24 cellular contexts compared by ENCODE assay signal in genomic region chr3:29747991-29748390, GRCh38.
DNase-seq lines count a peak whose midpoint lies in the region; ATAC-seq and TF ChIP-seq lines count a peak whose summit lies in the region.
"Had no signal": no experiment of that assay in that cellular context is flagged by ENCODE, and none has a peak within 500 bp of the region (broad histone marks: within the 10 kb centered on the region; RNA-seq: fewer than 3 reads in every experiment).

No MANE protein-coding gene starts in this region.

- POLR2A ChIA-PET in MCF 10A (lab: Yijun Ruan, JAX) = interaction anchor here (0.5 to 1.2 kb wide), 4 partner anchors 9 to 60 kb away, joined by 3 to 9 read pairs (median 5); no protein-coding TSS in a partner anchor

- H3K36me3 ChIP-seq in esophagus muscularis mucosa = no peaks in the 10 kb centered on the region
- H3K36me3 ChIP-seq: BLaER1 had no signal

- no peaks in the 10 kb centered on the region for H3K27me3 Mint-ChIP-seq in Calu3 (ENCODE audit: unreplicated experiment)
- no peaks in the 10 kb centered on the region for H3K27me3 Mint-ChIP-seq in MCF 10A (ENCODE audit: insufficient read depth, unreplicated experiment)
- H3K27me3 Mint-ChIP-seq in activated naive CD8-positive, alpha-beta T cell treated with anti-CD3 and anti-CD28 coated beads, Interleukin-2, amount 50 U/mL, for 24 hours = peaks cover 4% of the 10 kb centered on the region
- H3K27me3 Mint-ChIP-seq: CD4-positive, CD25-positive, alpha-beta regulatory T cell had no signal

- no peaks in the 10 kb centered on the region for H3K9me3 Mint-ChIP-seq in Calu3 (ENCODE audit: low read depth, unreplicated experiment)
- H3K9me3 Mint-ChIP-seq in MCF 10A (ENCODE audit: unreplicated experiment) = no peaks in the 10 kb centered on the region
- H3K9me3 Mint-ChIP-seq in activated naive CD8-positive, alpha-beta T cell treated with anti-CD3 and anti-CD28 coated beads, Interleukin-2, amount 50 U/mL, for 24 hours = no peaks in the 10 kb centered on the region

- H3K36me3 Mint-ChIP-seq in Calu3 (ENCODE audit: insufficient read depth, unreplicated experiment) = no peaks in the 10 kb centered on the region
- peaks cover 7% of the 10 kb centered on the region for H3K36me3 Mint-ChIP-seq in MCF 10A (ENCODE audit: insufficient read depth, unreplicated experiment)
- no peaks in the 10 kb centered on the region for H3K36me3 Mint-ChIP-seq in activated naive CD8-positive, alpha-beta T cell treated with anti-CD3 and anti-CD28 coated beads, Interleukin-2, amount 50 U/mL, for 24 hours (ENCODE audit: low read depth)
- H3K36me3 Mint-ChIP-seq: CD4-positive, CD25-positive, alpha-beta regulatory T cell had no signal

- TF ChIP-seq CTCF in Calu3 (IDR thresholded peaks at IDR 0.05; ENCODE audit: unreplicated experiment) (no peak), MCF 10A (IDR thresholded peaks at IDR 0.05; ENCODE audit: unreplicated experiment) (no peak), esophagus muscularis mucosa (IDR thresholded peaks at IDR 0.05) (no peak)

- intact Hi-C loops in Calu3 (cut with micrococcal nuclease; ENCODE audit: unreplicated experiment) = no loop called here
- intact Hi-C loops in MCF 10A (cut with micrococcal nuclease) = no loop called here
- intact Hi-C loops in esophagus muscularis mucosa (cut with DNase I) = loop anchor here (10.0 kb wide), 1 partner anchor 53 kb away; no protein-coding TSS in a partner anchor
- intact Hi-C loops in right cardiac atrium (cut with DNase I) = no loop called here

- H3K4me3 ChIP-seq in esophagus muscularis mucosa (no peak overlapping the region), right cardiac atrium (ENCODE audit: low read length) (no peak overlapping the region)
- H3K4me3 ChIP-seq: BLaER1, GM23248, K562 had no signal

- TF ChIP-seq EP300 in esophagus muscularis mucosa (IDR thresholded peaks at IDR 0.05) = no peak

- H3K27me3 ChIP-seq in esophagus muscularis mucosa (no peaks in the 10 kb centered on the region), right cardiac atrium (ENCODE audit: control insufficient read depth, insufficient read depth) (no peaks in the 10 kb centered on the region)
- H3K27me3 ChIP-seq: BLaER1 had no signal

- peak; percentile 58 to 78 for ATAC-seq in right cardiac atrium
- no peak for ATAC-seq in activated naive CD8-positive, alpha-beta T cell treated with anti-CD3 and anti-CD28 coated beads, Interleukin-2, amount 50 U/mL, for 24 hours
- ATAC-seq in GM21717 (IDR thresholded peaks at IDR 0.05; ENCODE audit: unreplicated experiment) = no peak
- ATAC-seq: K562, PC-3 had no signal

- TF ChIP-seq POLR2A in esophagus muscularis mucosa (IDR thresholded peaks at IDR 0.05; ENCODE audit: low read depth) = no peak

- H3K4me3 Mint-ChIP-seq in Calu3 (ENCODE audit: low read depth, unreplicated experiment) = no peak overlapping the region
- H3K4me3 Mint-ChIP-seq in MCF 10A (ENCODE audit: unreplicated experiment) = no peak overlapping the region
- no peak overlapping the region for H3K4me3 Mint-ChIP-seq in activated naive CD8-positive, alpha-beta T cell treated with anti-CD3 and anti-CD28 coated beads, Interleukin-2, amount 50 U/mL, for 24 hours
- H3K4me3 Mint-ChIP-seq: CD4-positive, CD25-positive, alpha-beta regulatory T cell had no signal

- H3K9me3 ChIP-seq in esophagus muscularis mucosa = no peaks in the 10 kb centered on the region
- H3K9me3 ChIP-seq in right cardiac atrium (ENCODE audit: control insufficient read depth, low read length) = no peaks in the 10 kb centered on the region
- H3K9me3 ChIP-seq: BLaER1 had no signal

- H3K4me1 ChIP-seq in esophagus muscularis mucosa = peaks cover 18 to 54% (median 45%) of the 10 kb centered on the region in 4 donors
- H3K4me1 ChIP-seq in right cardiac atrium (ENCODE audit: control insufficient read depth, insufficient read depth, low read length) = peaks cover 3% of the 10 kb centered on the region
- H3K4me1 ChIP-seq: BLaER1 had no signal

- BruUV-seq in Calu3 (replicated peaks; lab: Mats Ljungman, UMichigan) (no TSS peak), MCF 10A (replicated peaks; lab: Mats Ljungman, UMichigan) (no TSS peak)

- peak overlapping the region; percentile 12 for H3K27ac Mint-ChIP-seq in Calu3 (ENCODE audit: unreplicated experiment)
- H3K27ac Mint-ChIP-seq in MCF 10A (ENCODE audit: low read depth, unreplicated experiment) = peak overlapping the region; percentile 60
- no peak overlapping the region for H3K27ac Mint-ChIP-seq in activated naive CD8-positive, alpha-beta T cell treated with anti-CD3 and anti-CD28 coated beads, Interleukin-2, amount 50 U/mL, for 24 hours
- H3K27ac Mint-ChIP-seq: CD4-positive, CD25-positive, alpha-beta regulatory T cell had no signal

- DNase-seq in Calu3 (no peak), MCF 10A (ENCODE audit: unreplicated experiment) (peak; percentile 66), esophagus muscularis mucosa (ENCODE audit: extremely low spot score) (no peak), right cardiac atrium (no peak), kidney tubule cell (ENCODE audit: low spot score) (no peak)
- DNase-seq in activated naive CD8-positive, alpha-beta T cell treated with anti-CD3 and anti-CD28 coated beads, Interleukin-2, amount 50 U/mL, for 24 hours = no peak
- DNase-seq: CD4-positive, CD25-positive, alpha-beta regulatory T cell; DMS53; GM23248; H7; Kasumi-1; MV-4-11; NCI-H1105; NCI-H146; NCI-H1930; NCI-H446; NCI-H524 treated with DMSO at 0.1 percent for 48 hours; NCI-H82; NK-92 treated with Interleukin-12 subunit alpha and Interleukin-12 subunit beta, amount 100 ng/mL, for 24 hours; PC-3; SHP77 had no signal

- CTCF ChIA-PET in Calu3 (lab: Charles Lee) = no interaction called here
- CTCF ChIA-PET in MCF 10A (lab: Yijun Ruan, JAX) = no interaction called here

- H3K27ac ChIP-seq in esophagus muscularis mucosa (replicated peaks in 1 of 4) (peak overlapping the region in 3 of 4 donors; percentile 7 to 45 (median 43)), right cardiac atrium (ENCODE audit: low read length) (no peak overlapping the region)
- H3K27ac ChIP-seq: BLaER1, GM23248 had no signal

- H3K4me1 Mint-ChIP-seq in Calu3 (ENCODE audit: low read depth, unreplicated experiment) (peaks cover 21% of the 10 kb centered on the region), MCF 10A (ENCODE audit: insufficient read depth, unreplicated experiment) (peaks cover 19% of the 10 kb centered on the region)
- no peaks in the 10 kb centered on the region for H3K4me1 Mint-ChIP-seq in activated naive CD8-positive, alpha-beta T cell treated with anti-CD3 and anti-CD28 coated beads, Interleukin-2, amount 50 U/mL, for 24 hours
- H3K4me1 Mint-ChIP-seq: CD4-positive, CD25-positive, alpha-beta regulatory T cell had no signal

Comparison
In these comparisons a context has a peak if more than half of its experiments do, and no peak if none do; other contexts are left out.
1. ATAC-seq: peak in right cardiac atrium (2 of 2); none in activated naive CD8-positive, alpha-beta T cell treated with anti-CD3 and anti-CD28 coated beads, Interleukin-2, amount 50 U/mL, for 24 hours (single experiment) and GM21717 (single experiment).